In the genomic region with DNA sequence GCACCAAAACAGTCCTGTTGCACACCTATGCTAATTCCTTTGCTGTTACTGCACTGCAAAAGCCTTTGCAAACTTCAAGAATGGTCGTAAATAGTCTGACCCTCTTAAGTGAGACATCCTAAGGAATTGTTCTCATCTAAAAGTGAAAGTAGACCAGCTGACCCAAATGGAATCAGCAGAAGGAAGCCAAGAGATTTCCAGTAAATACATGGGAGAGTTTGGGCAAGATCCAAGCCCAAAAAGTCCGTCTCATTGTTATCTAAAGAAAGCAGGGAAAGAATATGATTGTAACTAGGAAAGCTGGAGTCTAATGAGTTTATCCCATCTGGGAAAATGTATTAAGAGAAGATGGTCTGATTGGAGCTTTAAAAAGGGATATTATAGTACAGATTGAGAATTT, we compare ENCODE assay signal across 1 cellular context.
TF ChIP-seq lines count a peak whose summit lies in the region.

No MANE protein-coding gene starts in this region.

TF ChIP-seq in H1, 55 proteins besides CTCF, POLR2A, EP300 and RAD21 (continued from another document):
- TF ChIP-seq, protein P1, sequence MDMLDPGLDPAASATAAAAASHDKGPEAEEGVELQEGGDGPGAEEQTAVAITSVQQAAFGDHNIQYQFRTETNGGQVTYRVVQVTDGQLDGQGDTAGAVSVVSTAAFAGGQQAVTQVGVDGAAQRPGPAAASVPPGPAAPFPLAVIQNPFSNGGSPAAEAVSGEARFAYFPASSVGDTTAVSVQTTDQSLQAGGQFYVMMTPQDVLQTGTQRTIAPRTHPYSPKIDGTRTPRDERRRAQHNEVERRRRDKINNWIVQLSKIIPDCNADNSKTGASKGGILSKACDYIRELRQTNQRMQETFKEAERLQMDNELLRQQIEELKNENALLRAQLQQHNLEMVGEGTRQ (IDR thresholded peaks at IDR 0.05; ENCODE audit: low read length), result no peak
- TF ChIP-seq TCF12 (IDR thresholded peaks at IDR 0.05; ENCODE audit: low read depth, low read length), result no peak
- TF ChIP-seq, protein P2, sequence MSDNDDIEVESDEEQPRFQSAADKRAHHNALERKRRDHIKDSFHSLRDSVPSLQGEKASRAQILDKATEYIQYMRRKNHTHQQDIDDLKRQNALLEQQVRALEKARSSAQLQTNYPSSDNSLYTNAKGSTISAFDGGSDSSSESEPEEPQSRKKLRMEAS (IDR thresholded peaks at IDR 0.05), result no peak
- no peak for TF ChIP-seq SP2 (IDR thresholded peaks at IDR 0.05; ENCODE audit: low read length)
- no peak for TF ChIP-seq CBX5 (IDR thresholded peaks at IDR 0.05; ENCODE audit: low read depth, low read length)
- no peak for TF ChIP-seq JUN (IDR thresholded peaks at IDR 0.05; ENCODE audit: low read depth, low read length)
- TF ChIP-seq ASH2L (IDR thresholded peaks at IDR 0.05; ENCODE audit: low read length), result no peak
- TF ChIP-seq SP1 (IDR thresholded peaks at IDR 0.05; ENCODE audit: low read depth, low read length), result no peak
- no peak for TF ChIP-seq CREB1 (IDR thresholded peaks at IDR 0.05)
- no peak for TF ChIP-seq SIN3A (conservative IDR thresholded peaks at IDR 0.05 in 1 of 2, IDR thresholded peaks at IDR 0.05 in 1 of 2; ENCODE audit: low read depth in 1 of 2, low read length in 2 of 2)
